In genomic region chr14:101459392-101459900, GRCh38 we compare ENCODE assay signal across 1 cellular context.
TF ChIP-seq lines count a peak whose summit lies in the region.

No MANE protein-coding gene starts in this region.

TF ChIP-seq in WTC11, 78 proteins besides CTCF, POLR2A, EP300 and RAD21 (continued from another document):
- TF ChIP-seq CDX4 (CRISPR knock-in tag; IDR thresholded peaks at IDR 0.05; ENCODE audit: borderline replicate concordance): no peak
- TF ChIP-seq, protein P1, sequence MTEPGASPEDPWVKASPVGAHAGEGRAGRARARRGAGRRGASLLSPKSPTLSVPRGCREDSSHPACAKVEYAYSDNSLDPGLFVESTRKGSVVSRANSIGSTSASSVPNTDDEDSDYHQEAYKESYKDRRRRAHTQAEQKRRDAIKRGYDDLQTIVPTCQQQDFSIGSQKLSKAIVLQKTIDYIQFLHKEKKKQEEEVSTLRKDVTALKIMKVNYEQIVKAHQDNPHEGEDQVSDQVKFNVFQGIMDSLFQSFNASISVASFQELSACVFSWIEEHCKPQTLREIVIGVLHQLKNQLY (CRISPR knock-in tag; IDR thresholded peaks at IDR 0.05): no peak
- no peak for TF ChIP-seq USF2 (CRISPR knock-in tag; IDR thresholded peaks at IDR 0.05)
- no peak for TF ChIP-seq ATF1 (CRISPR knock-in tag; IDR thresholded peaks at IDR 0.05)
- TF ChIP-seq GABPB1 (CRISPR knock-in tag; IDR thresholded peaks at IDR 0.05): no peak
- TF ChIP-seq TCF7 (CRISPR knock-in tag; IDR thresholded peaks at IDR 0.05; ENCODE audit: low read depth): no peak
- no peak for TF ChIP-seq MXD4 (CRISPR knock-in tag; IDR thresholded peaks at IDR 0.05; ENCODE audit: borderline replicate concordance)
- TF ChIP-seq ZNF232 (CRISPR knock-in tag; IDR thresholded peaks at IDR 0.05): no peak
- no peak for TF ChIP-seq FOXP4 (CRISPR knock-in tag; IDR thresholded peaks at IDR 0.05)
- no peak for TF ChIP-seq PRRX2 (CRISPR knock-in tag; IDR thresholded peaks at IDR 0.05)
